In genomic region chr11:81007046-81007445, GRCh38 we compare ENCODE assay signal across 12 cellular contexts.
DNase-seq lines count a peak whose midpoint lies in the region; ATAC-seq, FAIRE-seq and TF ChIP-seq lines count a peak whose summit lies in the region.
"Had no signal": no experiment of that assay in that cellular context is flagged by ENCODE, and none has a peak within 500 bp of the region (broad histone marks: within the 10 kb centered on the region; RNA-seq: fewer than 3 reads in every experiment).

No MANE protein-coding gene starts in this region.

- no peak overlapping the region for H3K4me2 ChIP-seq in A549

- H3K36me3 Mint-ChIP-seq in activated T-cell treated with anti-CD3 and anti-CD28 coated beads, Interleukin-2, amount 50 U/mL, for 72 hours (ENCODE audit: insufficient read depth in 2 of 2), result peaks cover 2% of the 10 kb centered on the region in 2 donors
- H3K36me3 Mint-ChIP-seq: CD8-positive, alpha-beta T cell had no signal

- TF ChIP-seq POLR2A in A549 (IDR thresholded peaks at IDR 0.05; ENCODE audit: low read length), result no peak
- no peak for TF ChIP-seq POLR2A in suprapubic skin (IDR thresholded peaks at IDR 0.05)

- CTCF ChIA-PET in A549 (lab: Yijun Ruan, JAX), result no interaction called here

- no peak for ATAC-seq in A549
- ATAC-seq in GM19463 (IDR thresholded peaks at IDR 0.05; ENCODE audit: unreplicated experiment), result no peak
- ATAC-seq in activated T-cell treated with anti-CD3 and anti-CD28 coated beads, Interleukin-2, amount 50 U/mL, for 72 hours (replicated peaks in 1 of 2), result no peak
- ATAC-seq: CD8-positive, alpha-beta T cell had no signal

- FAIRE-seq in A549 (lab: Jason Lieb, UNC), result no peak

- no peaks in the 10 kb centered on the region for H3K36me3 ChIP-seq in suprapubic skin
- H3K36me3 ChIP-seq: SJCRH30 had no signal

- H3K4me1 Mint-ChIP-seq in activated T-cell treated with anti-CD3 and anti-CD28 coated beads, Interleukin-2, amount 50 U/mL, for 72 hours (ENCODE audit: low read depth), result no peaks in the 10 kb centered on the region

- no peak overlapping the region for H3K27ac Mint-ChIP-seq in activated T-cell treated with anti-CD3 and anti-CD28 coated beads, Interleukin-2, amount 50 U/mL, for 72 hours
- H3K27ac Mint-ChIP-seq: CD8-positive, alpha-beta T cell had no signal

- H3K27ac ChIP-seq in A549 (no peak overlapping the region), suprapubic skin (no peak overlapping the region)
- H3K27ac ChIP-seq: SJCRH30, testis had no signal

- POLR2A ChIA-PET in A549 (lab: Yijun Ruan, JAX), result no interaction called here

- H3K4me3 ChIP-seq in A549 (no peak overlapping the region), suprapubic skin (no peak overlapping the region)
- H3K4me3 ChIP-seq: SJCRH30, testis had no signal

- TF ChIP-seq CTCF in A549 (IDR thresholded peaks at IDR 0.05), result no peak
- TF ChIP-seq CTCF in suprapubic skin (IDR thresholded peaks at IDR 0.05), result no peak

- in situ Hi-C loops in SK-MEL-5 (cut with HindIII; ENCODE audit: low pct_unique_long_range_greater_than_20kb, low sequenced_read_pairs), result no loop called here

- TF ChIP-seq RAD21 in A549 (conservative IDR thresholded peaks at IDR 0.05 in 1 of 2, IDR thresholded peaks at IDR 0.05 in 1 of 2), result peak in 1 of 2 experiments; percentile 37; a peak in 2 of 5 replicates

- no peak for TF ChIP-seq EP300 in A549 (IDR thresholded peaks at IDR 0.05)
- TF ChIP-seq EP300 in suprapubic skin (IDR thresholded peaks at IDR 0.05), result no peak

- peaks cover 2% of the 10 kb centered on the region; the same call in 1 of the 3 replicates for H3K4me1 ChIP-seq in A549
- no peaks in the 10 kb centered on the region for H3K4me1 ChIP-seq in suprapubic skin
- H3K4me1 ChIP-seq: SJCRH30, testis had no signal

- peaks cover 0 to 3% of the 10 kb centered on the region in 2 donors for H3K9me3 Mint-ChIP-seq in activated T-cell treated with anti-CD3 and anti-CD28 coated beads, Interleukin-2, amount 50 U/mL, for 72 hours

- H3K27me3 Mint-ChIP-seq in activated T-cell treated with anti-CD3 and anti-CD28 coated beads, Interleukin-2, amount 50 U/mL, for 72 hours (ENCODE audit: low read depth), result no peaks in the 10 kb centered on the region

- H3K4me3 Mint-ChIP-seq in activated T-cell treated with anti-CD3 and anti-CD28 coated beads, Interleukin-2, amount 50 U/mL, for 72 hours, result no peak overlapping the region
- H3K4me3 Mint-ChIP-seq: CD8-positive, alpha-beta T cell had no signal

- DNase-seq in A549 (ENCODE audit: low read depth in 1 of 2, low spot score in 1 of 2) (no peak), HPDE6-E6E7 (ENCODE audit: extremely low spot score) (peak; percentile 1), SK-MEL-5 (ENCODE audit: low read depth, low spot score) (peak; percentile 17), fibroblast of the conjunctiva (ENCODE audit: low read depth) (peak; percentile 27), suprapubic skin (ENCODE audit: low spot score in 2 of 2) (no peak), germinal center (ENCODE audit: low spot score) (no peak)
- DNase-seq in activated T-cell treated with anti-CD3 and anti-CD28 coated beads, Interleukin-2, amount 50 U/mL, for 72 hours, result no peak
- DNase-seq: CD8-positive, alpha-beta T cell; SJCRH30; stimulated activated CD4-positive, alpha-beta T cell treated with anti-CD3 and anti-CD28 coated beads, Interleukin-2, amount 100 ng/mL, for 24 hours; testis had no signal

- H3K27me3 ChIP-seq in suprapubic skin, result no peaks in the 10 kb centered on the region
- H3K27me3 ChIP-seq: SJCRH30, testis had no signal

- H3K9me3 ChIP-seq in A549 (no peaks in the 10 kb centered on the region), suprapubic skin (no peaks in the 10 kb centered on the region)
- H3K9me3 ChIP-seq: SJCRH30, testis had no signal

- 2% methylated on average over 2 of the region's 2 CpGs for WGBS in A549 (ENCODE audit: missing lambda C conversion rate)
- 16% methylated on average over 2 of the region's 2 CpGs for WGBS in suprapubic skin

TF ChIP-seq in A549, 52 proteins besides CTCF, POLR2A, EP300 and RAD21:
- TF ChIP-seq MAX (IDR thresholded peaks at IDR 0.05), result no peak
- peak; percentile 24; the same call in 1 of the 3 replicates for TF ChIP-seq SMC3 (IDR thresholded peaks at IDR 0.05)
- TF ChIP-seq HOXB5 (CRISPR knock-in tag; IDR thresholded peaks at IDR 0.05), result no peak
- no peak for TF ChIP-seq HES2 (IDR thresholded peaks at IDR 0.05)

Comparison
In these comparisons a context has a peak if more than half of its experiments do, and no peak if none do; other contexts are left out.
1. DNase-seq: peak in HPDE6-E6E7 (single experiment), SK-MEL-5 (single experiment) and fibroblast of the conjunctiva (single experiment); none in A549 (0 of 2), suprapubic skin (0 of 2), activated T-cell treated with anti-CD3 and anti-CD28 coated beads, Interleukin-2, amount 50 U/mL, for 72 hours (0 of 2) and germinal center (single experiment).